1 cellular context compared by ENCODE assay signal in the genomic region with DNA sequence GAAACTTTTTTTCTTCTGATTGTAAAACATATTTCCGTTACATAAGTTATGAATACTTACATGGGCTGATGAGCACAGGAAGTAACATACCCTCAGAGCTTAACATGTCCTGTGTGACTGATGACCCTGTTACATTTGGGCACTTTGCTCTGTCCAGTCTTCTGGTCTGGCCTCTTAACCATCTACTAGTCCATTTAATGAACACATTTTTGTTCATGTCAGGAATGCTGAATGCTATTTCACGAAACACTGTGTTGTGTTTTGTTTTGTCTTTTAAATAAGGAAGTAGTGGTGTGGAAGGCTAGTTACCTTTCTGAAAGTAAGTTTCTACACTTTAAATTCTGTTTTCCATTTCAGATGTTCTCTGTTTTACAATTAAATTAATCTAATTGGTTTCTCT.
TF ChIP-seq lines count a peak whose summit lies in the region.

No MANE protein-coding gene starts in this region.

TF ChIP-seq in SK-N-SH, 30 proteins besides CTCF, POLR2A, EP300 and RAD21:
- TF ChIP-seq SMC3 (IDR thresholded peaks at IDR 0.05; ENCODE audit: low read depth, low read length) (no peak), GABPA (IDR thresholded peaks at IDR 0.05; ENCODE audit: low read depth) (no peak), EZH2phosphoT487 (IDR thresholded peaks at IDR 0.05; ENCODE audit: borderline replicate concordance, low read depth) (no peak), FOSL2 (IDR thresholded peaks at IDR 0.05; ENCODE audit: borderline replicate concordance, low read depth) (no peak), GATA2 (CRISPR knock-in tag; IDR thresholded peaks at IDR 0.05) (no peak)
- TF ChIP-seq, protein P1, sequence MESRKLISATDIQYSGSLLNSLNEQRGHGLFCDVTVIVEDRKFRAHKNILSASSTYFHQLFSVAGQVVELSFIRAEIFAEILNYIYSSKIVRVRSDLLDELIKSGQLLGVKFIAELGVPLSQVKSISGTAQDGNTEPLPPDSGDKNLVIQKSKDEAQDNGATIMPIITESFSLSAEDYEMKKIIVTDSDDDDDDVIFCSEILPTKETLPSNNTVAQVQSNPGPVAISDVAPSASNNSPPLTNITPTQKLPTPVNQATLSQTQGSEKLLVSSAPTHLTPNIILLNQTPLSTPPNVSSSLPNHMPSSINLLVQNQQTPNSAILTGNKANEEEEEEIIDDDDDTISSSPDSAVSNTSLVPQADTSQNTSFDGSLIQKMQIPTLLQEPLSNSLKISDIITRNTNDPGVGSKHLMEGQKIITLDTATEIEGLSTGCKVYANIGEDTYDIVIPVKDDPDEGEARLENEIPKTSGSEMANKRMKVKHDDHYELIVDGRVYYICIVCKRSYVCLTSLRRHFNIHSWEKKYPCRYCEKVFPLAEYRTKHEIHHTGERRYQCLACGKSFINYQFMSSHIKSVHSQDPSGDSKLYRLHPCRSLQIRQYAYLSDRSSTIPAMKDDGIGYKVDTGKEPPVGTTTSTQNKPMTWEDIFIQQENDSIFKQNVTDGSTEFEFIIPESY (IDR thresholded peaks at IDR 0.05; ENCODE audit: borderline replicate concordance, low read depth): no peak
